11 cellular contexts compared by ENCODE assay signal in genomic region chr3:184082034-184082433, GRCh38. TPM values are rescaled to one million over a fixed set of nuclear protein-coding genes. Genes with fewer than 3 reads are reported as not detected.
"Had no signal": no experiment of that assay in that cellular context is flagged by ENCODE, and none has a peak within 500 bp of the region (broad histone marks: within the 10 kb centered on the region; RNA-seq: fewer than 3 reads in every experiment).

No MANE protein-coding gene starts in this region.

- H3K27ac ChIP-seq: GM23248 had no signal

- DNase-seq: GM23248, GOT3, H7, HFFc6, KG1 had no signal

- H3K9ac ChIP-seq: GM23248 had no signal

- FAIRE-seq: HTR-8/SVneo had no signal

- H2AFZ ChIP-seq: GM23248 had no signal

- H3K4me1 ChIP-seq: HAP-1 had no signal

- H3K4me3 ChIP-seq: GM23248, HAP-1 had no signal

- ATAC-seq: HCT116 had no signal

- H3K36me3 ChIP-seq: HAP-1 had no signal

- H3K9me3 ChIP-seq: HAP-1 had no signal

RNA-seq across cellular contexts. Expression of gene HTR3E, which starts 14.8 kb away (rescaled TPM):
- total RNA-seq: GM23248, H4, H7, HFFc6, HT-29 had no signal
- polyA plus RNA-seq: GM23248, IgD-negative memory B cell had no signal

RNA-seq across cellular contexts. Expression of gene HTR3C, which starts 29.2 kb away (rescaled TPM):
- total RNA-seq: GM23248, H4, H7, HFFc6, HT-29 had no signal
- polyA plus RNA-seq: GM23248, IgD-negative memory B cell had no signal

RNA-seq across cellular contexts. Expression of gene HTR3D, which starts 50.5 kb away (rescaled TPM):
- total RNA-seq: GM23248, H4, H7, HFFc6, HT-29 had no signal
- polyA plus RNA-seq: GM23248, IgD-negative memory B cell had no signal
